Comparison of ENCODE assay signal across 8 cellular contexts in the genomic region with DNA sequence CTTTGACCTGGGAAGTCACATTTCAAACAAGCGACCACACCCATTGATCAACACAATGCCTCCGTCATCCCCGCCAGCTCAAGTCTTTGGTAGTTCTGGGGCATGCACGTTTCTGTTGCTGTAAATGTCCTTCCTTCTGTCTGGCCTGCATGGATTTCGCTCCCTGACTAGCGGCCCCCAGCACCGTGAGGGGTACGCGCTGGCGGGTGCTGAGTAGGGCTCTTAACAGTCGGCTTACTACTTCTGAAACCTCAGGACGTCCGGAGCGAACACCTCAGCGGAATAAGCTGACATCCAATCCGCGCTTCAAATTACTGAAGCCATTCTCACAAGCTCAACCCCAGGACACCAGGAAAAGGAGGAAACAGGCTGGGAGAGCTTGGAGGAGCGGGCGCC. TPM values are rescaled to one million over a fixed set of nuclear protein-coding genes. Genes with fewer than 3 reads are reported as not detected.
DNase-seq lines count a peak whose midpoint lies in the region; ATAC-seq, FAIRE-seq and TF ChIP-seq lines count a peak whose summit lies in the region.

No MANE protein-coding gene starts in this region.

- H3K36me3 ChIP-seq in OCI-LY3 (replicated peaks; ENCODE audit: low read depth, low read length) (peaks cover 20% of the 10 kb centered on the region), astrocyte (ENCODE audit: insufficient read depth, low read length) (peaks cover 2% of the 10 kb centered on the region)

- FAIRE-seq in astrocyte (lab: Jason Lieb, UNC), result no peak

- peak overlapping the region; percentile 89 for H3K4me3 Mint-ChIP-seq in astrocyte (ENCODE audit: unreplicated experiment)
- H3K4me3 Mint-ChIP-seq in stimulated activated effector memory CD8-positive, alpha-beta T cell treated with anti-CD3 and anti-CD28 coated beads, Interleukin-12 subunit alpha, Interleukin-12 subunit beta, amount 100 ng/mL, for 72 hours, result peak overlapping the region; percentile 78

- peak; percentile 12 for ATAC-seq in Right ventricle myocardium inferior
- peak; percentile 30 for ATAC-seq in HG02884 (IDR thresholded peaks at IDR 0.05; ENCODE audit: unreplicated experiment)
- ATAC-seq in stimulated activated effector memory CD8-positive, alpha-beta T cell treated with anti-CD3 and anti-CD28 coated beads, Interleukin-12 subunit alpha, Interleukin-12 subunit beta, amount 100 ng/mL, for 72 hours, result peak; percentile 65

- H3K4me3 ChIP-seq in OCI-LY3 (ENCODE audit: low read length) (peak overlapping the region; percentile 84), astrocyte (ENCODE audit: insufficient read depth, low read depth, low read length) (peak overlapping the region; percentile 87)

- H4K20me1 ChIP-seq in OCI-LY3 (ENCODE audit: insufficient read depth, low read length) (peaks cover 25% of the 10 kb centered on the region), astrocyte (ENCODE audit: insufficient read depth, low read length) (peaks cover 38% of the 10 kb centered on the region)

- no peaks in the 10 kb centered on the region for H3K9me3 Mint-ChIP-seq in astrocyte (ENCODE audit: unreplicated experiment)
- no peaks in the 10 kb centered on the region for H3K9me3 Mint-ChIP-seq in stimulated activated effector memory CD8-positive, alpha-beta T cell treated with anti-CD3 and anti-CD28 coated beads, Interleukin-12 subunit alpha, Interleukin-12 subunit beta, amount 100 ng/mL, for 72 hours

- H3K27me3 Mint-ChIP-seq in astrocyte (ENCODE audit: low read depth, unreplicated experiment), result no peaks in the 10 kb centered on the region

- TF ChIP-seq CTCF in OCI-LY3 (IDR thresholded peaks at IDR 0.05; ENCODE audit: low read depth, low read length), result no peak
- TF ChIP-seq CTCF in astrocyte (IDR thresholded peaks at IDR 0.05; ENCODE audit: insufficient read depth, low read depth, low read length), result no peak

- H3K79me2 ChIP-seq in OCI-LY3 (ENCODE audit: low read length) (peaks cover 53% of the 10 kb centered on the region), astrocyte (ENCODE audit: insufficient read depth, low read length) (peaks cover 55% of the 10 kb centered on the region)

- H3K4me1 ChIP-seq in OCI-LY3 (ENCODE audit: low read length) (peaks cover 17% of the 10 kb centered on the region), astrocyte (ENCODE audit: insufficient read depth, low read length) (peaks cover 10% of the 10 kb centered on the region)

- peaks cover 9% of the 10 kb centered on the region for H3K36me3 Mint-ChIP-seq in astrocyte (ENCODE audit: low read depth, unreplicated experiment)
- peaks cover 19% of the 10 kb centered on the region for H3K36me3 Mint-ChIP-seq in stimulated activated effector memory CD8-positive, alpha-beta T cell treated with anti-CD3 and anti-CD28 coated beads, Interleukin-12 subunit alpha, Interleukin-12 subunit beta, amount 100 ng/mL, for 72 hours

- H3K9ac ChIP-seq in OCI-LY3 (ENCODE audit: low read length), result peak overlapping the region; percentile 89
- peak overlapping the region; percentile 90 for H3K9ac ChIP-seq in astrocyte (ENCODE audit: low read length)

- H3K4me1 Mint-ChIP-seq in astrocyte (ENCODE audit: low read depth, unreplicated experiment), result peaks cover 17% of the 10 kb centered on the region
- peaks cover 51% of the 10 kb centered on the region for H3K4me1 Mint-ChIP-seq in stimulated activated effector memory CD8-positive, alpha-beta T cell treated with anti-CD3 and anti-CD28 coated beads, Interleukin-12 subunit alpha, Interleukin-12 subunit beta, amount 100 ng/mL, for 72 hours

- DNase-seq in Right ventricle myocardium inferior (ENCODE audit: missing footprints) (peak; percentile 69), cardiac septum (ENCODE audit: low spot score) (no peak), astrocyte (ENCODE audit: low read depth) (peak; percentile 18), iPS-NIHi7 (ENCODE audit: extremely low spot score) (peak; percentile 26), occipital lobe (lab: John Stamatoyannopoulos, UW) (no peak)
- DNase-seq in stimulated activated effector memory CD8-positive, alpha-beta T cell treated with anti-CD3 and anti-CD28 coated beads, Interleukin-12 subunit alpha, Interleukin-12 subunit beta, amount 100 ng/mL, for 72 hours (ENCODE audit: low spot score in 2 of 2), result no peak

- H3K27me3 ChIP-seq in OCI-LY3 (ENCODE audit: low read depth, low read length) (no peaks in the 10 kb centered on the region), astrocyte (ENCODE audit: insufficient read depth, low read length) (no peaks in the 10 kb centered on the region)

- H3K9me3 ChIP-seq in OCI-LY3 (ENCODE audit: insufficient read depth, low read length), result no peaks in the 10 kb centered on the region
- H3K9me3 ChIP-seq in astrocyte (ENCODE audit: insufficient read depth, low read depth, low read length), result no peaks in the 10 kb centered on the region

- peak overlapping the region; percentile 96 for H3K4me2 ChIP-seq in OCI-LY3 (ENCODE audit: low read length)
- H3K4me2 ChIP-seq in astrocyte (ENCODE audit: low read length), result peak overlapping the region; percentile 84

- H3K27ac ChIP-seq in OCI-LY3 (ENCODE audit: low read length) (peak overlapping the region; percentile 83), astrocyte (ENCODE audit: low read depth, low read length) (peak overlapping the region; percentile 94)

- peak overlapping the region; percentile 82 for H3K27ac Mint-ChIP-seq in astrocyte (ENCODE audit: unreplicated experiment)
- peak overlapping the region; percentile 94 for H3K27ac Mint-ChIP-seq in stimulated activated effector memory CD8-positive, alpha-beta T cell treated with anti-CD3 and anti-CD28 coated beads, Interleukin-12 subunit alpha, Interleukin-12 subunit beta, amount 100 ng/mL, for 72 hours

- intact Hi-C loops in Right ventricle myocardium inferior (cut with DNase I), result loop anchor here (1.0 to 10.0 kb wide), 5 partner anchors 77 to 425 kb away; partner anchors contain the start of genes H2AZ2, PGAM2 and YKT6
- intact Hi-C loops in cardiac septum (cut with DNase I), result loop anchor here (5.0 kb wide), 1 partner anchor 77 kb away; no protein-coding TSS in a partner anchor

- peak overlapping the region; percentile 95; the same call in 1 of the 2 replicates for H2AFZ ChIP-seq in OCI-LY3 (ENCODE audit: low read depth, low read length)
- H2AFZ ChIP-seq in astrocyte (ENCODE audit: low read depth, low read length), result peak overlapping the region; percentile 88

RNA-seq across cellular contexts. Expression of gene NUDCD3, which starts 0.5 kb away (rescaled TPM):
- 112 TPM for total RNA-seq in Right ventricle myocardium inferior
- 90.3 TPM for total RNA-seq in cardiac septum
- total RNA-seq in astrocyte, result 86.8 and 94.6 TPM in 2 replicates
- 124 TPM for total RNA-seq in occipital lobe

RNA-seq across cellular contexts. Expression of gene NPC1L1, which starts 51.2 kb away (rescaled TPM):
- total RNA-seq in Right ventricle myocardium inferior, result 0.05 TPM
- total RNA-seq in cardiac septum, result 0.19 TPM
- 0.05 and 0.07 TPM in 2 replicates for total RNA-seq in astrocyte
- 0.16 TPM for total RNA-seq in occipital lobe

Comparison
In these comparisons a context has a peak if more than half of its experiments do, and no peak if none do; other contexts are left out.
1. DNase-seq: peak in Right ventricle myocardium inferior (single experiment), astrocyte (single experiment) and iPS-NIHi7 (single experiment); none in cardiac septum (single experiment), stimulated activated effector memory CD8-positive, alpha-beta T cell treated with anti-CD3 and anti-CD28 coated beads, Interleukin-12 subunit alpha, Interleukin-12 subunit beta, amount 100 ng/mL, for 72 hours (0 of 2) and occipital lobe (single experiment).
2. ATAC-seq: peak in every context shown above with its lines; median percentile 65 in stimulated activated effector memory CD8-positive, alpha-beta T cell treated with anti-CD3 and anti-CD28 coated beads, Interleukin-12 subunit alpha, Interleukin-12 subunit beta, amount 100 ng/mL, for 72 hours; 30 in HG02884; 12 in Right ventricle myocardium inferior.